In genomic region chr2:72185166-72185565, GRCh38 we compare ENCODE assay signal across 18 cellular contexts. TPM values are rescaled to one million over a fixed set of nuclear protein-coding genes. Genes with fewer than 3 reads are reported as not detected.
DNase-seq lines count a peak whose midpoint lies in the region; FAIRE-seq and TF ChIP-seq lines count a peak whose summit lies in the region.
"Had no signal": no experiment of that assay in that cellular context is flagged by ENCODE, and none has a peak within 500 bp of the region (broad histone marks: within the 10 kb centered on the region; RNA-seq: fewer than 3 reads in every experiment).

No MANE protein-coding gene starts in this region.

- BruUV-seq in endothelial cell of umbilical vein (replicated peaks; lab: Mats Ljungman, UMichigan), result no TSS peak

- peak; percentile 15 to 41 for DNase-seq in SJCRH30
- peak; percentile 72 for DNase-seq in endothelial cell of umbilical vein (ENCODE audit: low read depth, low spot score)
- peak; percentile 43 for DNase-seq in fibroblast of the aortic adventitia (ENCODE audit: low read depth)
- DNase-seq in osteoblast (ENCODE audit: insufficient read length, low spot score, missing footprints), result peak; percentile 17
- DNase-seq in spleen, result no peak
- DNase-seq in globus pallidus (ENCODE audit: low spot score), result no peak
- DNase-seq in DMS53 treated with DMSO at 0.1 percent for 48 hours (lab: John Stamatoyannopoulos, UW; ENCODE audit: unreplicated experiment), result no peak
- DNase-seq: AML-193; CD4-positive, alpha-beta T cell; DMS153; DMS79 treated with DMSO at 0.1 percent for 48 hours; GF-D8; H9 had no signal

- H3K9me1 ChIP-seq in endothelial cell of umbilical vein (replicated peaks; ENCODE audit: control insufficient read depth, extremely low read depth, insufficient read depth, low read length), result no peaks in the 10 kb centered on the region

- H3K27me3 ChIP-seq in SJCRH30 (no peaks in the 10 kb centered on the region), endothelial cell of umbilical vein (ENCODE audit: control insufficient read depth in 2 of 2, insufficient read depth in 2 of 2, low read length in 2 of 2) (no peaks in the 10 kb centered on the region), osteoblast (ENCODE audit: insufficient read depth, low read length) (no peaks in the 10 kb centered on the region), spleen (replicated peaks in 1 of 7) (no peaks in the 10 kb centered on the region)

- H3K4me1 ChIP-seq in SJCRH30, result no peaks in the 10 kb centered on the region
- no peaks in the 10 kb centered on the region for H3K4me1 ChIP-seq in endothelial cell of umbilical vein (ENCODE audit: control insufficient read depth, extremely low read depth, insufficient read depth, low read length)
- H3K4me1 ChIP-seq in osteoblast (ENCODE audit: insufficient read depth, low read length), result no peaks in the 10 kb centered on the region
- H3K4me1 ChIP-seq in spleen, result no peaks in the 10 kb centered on the region

- H4K20me1 ChIP-seq in endothelial cell of umbilical vein (replicated peaks; ENCODE audit: control insufficient read depth, extremely low read depth, insufficient read depth, low read length) (no peaks in the 10 kb centered on the region), osteoblast (ENCODE audit: insufficient read depth, low read length) (no peaks in the 10 kb centered on the region)

- H2AFZ ChIP-seq in endothelial cell of umbilical vein (ENCODE audit: low read depth, low read length), result no peak overlapping the region
- no peak overlapping the region for H2AFZ ChIP-seq in osteoblast (ENCODE audit: low read length)

- H3K36me3 ChIP-seq in SJCRH30, result no peaks in the 10 kb centered on the region
- no peaks in the 10 kb centered on the region for H3K36me3 ChIP-seq in endothelial cell of umbilical vein (ENCODE audit: control insufficient read depth in 2 of 2, extremely low read depth in 1 of 2, insufficient read depth in 2 of 2, low read length in 2 of 2)
- no peaks in the 10 kb centered on the region for H3K36me3 ChIP-seq in osteoblast (ENCODE audit: insufficient read depth, low read length)
- H3K36me3 ChIP-seq in spleen, result peaks cover 0 to 14% (median 0%) of the 10 kb centered on the region in 6 donors

- no peak for TF ChIP-seq POLR2A in endothelial cell of umbilical vein (IDR thresholded peaks at IDR 0.05; ENCODE audit: low read depth, low read length)
- TF ChIP-seq POLR2A in spleen (IDR thresholded peaks at IDR 0.05), result no peak

- H3K4me2 ChIP-seq in endothelial cell of umbilical vein (ENCODE audit: insufficient read depth, low read length) (no peak overlapping the region), osteoblast (ENCODE audit: insufficient read depth, low read length) (no peak overlapping the region)
- H3K4me2 ChIP-seq: A549 had no signal

- no peaks in the 10 kb centered on the region for H3K79me2 ChIP-seq in endothelial cell of umbilical vein (ENCODE audit: control insufficient read depth, insufficient read depth, low read length)
- no peaks in the 10 kb centered on the region for H3K79me2 ChIP-seq in osteoblast (ENCODE audit: insufficient read depth, low read length)

- no peaks in the 10 kb centered on the region for H3K9me3 ChIP-seq in SJCRH30 (replicated peaks)
- H3K9me3 ChIP-seq in endothelial cell of umbilical vein (replicated peaks; ENCODE audit: control insufficient read depth, insufficient read depth, low read length), result no peaks in the 10 kb centered on the region
- H3K9me3 ChIP-seq in osteoblast (ENCODE audit: low read depth, low read length), result no peaks in the 10 kb centered on the region
- peaks cover 0 to 17% (median 13%) of the 10 kb centered on the region in 8 donors for H3K9me3 ChIP-seq in spleen
- H3K9me3 ChIP-seq: A549 had no signal

- FAIRE-seq in endothelial cell of umbilical vein (lab: Jason Lieb, UNC), result no peak
- FAIRE-seq: A549, H1, HepG2 had no signal

- CTCF ChIA-PET in endothelial cell of umbilical vein (lab: Charles Lee), result interaction anchor here (1.1 kb wide), 1 partner anchor 9 kb away, joined by 3 read pairs; no protein-coding TSS in a partner anchor

- dilution Hi-C loops in endothelial cell of umbilical vein (cut with MboI; ENCODE audit: extremely low pct_ligation_motif_present, low sequenced_read_pairs), result no loop called here

- H3K27ac ChIP-seq in SJCRH30 (no peak overlapping the region), endothelial cell of umbilical vein (ENCODE audit: insufficient read depth, low read depth, low read length) (no peak overlapping the region), osteoblast (ENCODE audit: low read depth, low read length) (no peak overlapping the region), spleen (no peak overlapping the region)
- H3K27ac ChIP-seq: A549, C4-2B had no signal

- intact Hi-C loops in endothelial cell of umbilical vein (cut with micrococcal nuclease), result no loop called here
- intact Hi-C loops in spleen (cut with DNase I; ENCODE audit: low total_unique reads), result no loop called here

- H3K4me3 ChIP-seq in SJCRH30, result no peak overlapping the region
- H3K4me3 ChIP-seq in endothelial cell of umbilical vein (replicated peaks in 1 of 3; ENCODE audit: insufficient read depth in 1 of 3, low read depth in 1 of 3, low read length in 3 of 3), result no peak overlapping the region
- H3K4me3 ChIP-seq in fibroblast of the aortic adventitia (ENCODE audit: low read depth, low read length), result no peak overlapping the region
- no peak overlapping the region for H3K4me3 ChIP-seq in osteoblast (ENCODE audit: insufficient read depth, low read length)
- H3K4me3 ChIP-seq in spleen, result no peak overlapping the region
- H3K4me3 ChIP-seq: A549 had no signal

- POLR2A ChIA-PET in endothelial cell of umbilical vein (lab: Charles Lee), result no interaction called here

- TF ChIP-seq CTCF in endothelial cell of umbilical vein (IDR thresholded peaks at IDR 0.05; ENCODE audit: extremely low read depth in 1 of 2, insufficient read depth in 1 of 2, low read depth in 1 of 2, low read length in 2 of 2) (no peak), fibroblast of the aortic adventitia (IDR thresholded peaks at IDR 0.05; ENCODE audit: insufficient read depth, low read length) (no peak), osteoblast (IDR thresholded peaks at IDR 0.05; ENCODE audit: extremely low read depth, low read depth, low read length) (no peak), spleen (IDR thresholded peaks at IDR 0.05 in 8 of 11, conservative IDR thresholded peaks at IDR 0.05 in 3 of 11) (no peak)

- no peak overlapping the region for H3K9ac ChIP-seq in endothelial cell of umbilical vein (replicated peaks; ENCODE audit: extremely low read depth, insufficient read depth, low read length)

TF ChIP-seq in endothelial cell of umbilical vein, 7 proteins besides CTCF, POLR2A, EP300 and RAD21:
- TF ChIP-seq JUN (IDR thresholded peaks at IDR 0.05; ENCODE audit: borderline replicate concordance, insufficient read depth, insufficient read length, low read depth), result no peak
- no peak for TF ChIP-seq GATA2 (IDR thresholded peaks at IDR 0.05; ENCODE audit: insufficient read depth, insufficient read length, low read depth, low read length)
- TF ChIP-seq FOS (IDR thresholded peaks at IDR 0.05; ENCODE audit: borderline replicate concordance, insufficient read depth, low read length), result no peak
- no peak for TF ChIP-seq MYC (IDR thresholded peaks at IDR 0.05; ENCODE audit: low read depth, low read length)
- TF ChIP-seq MAX (IDR thresholded peaks at IDR 0.05; ENCODE audit: insufficient read depth, insufficient read length), result no peak
- no peak for TF ChIP-seq POLR2AphosphoS5 (IDR thresholded peaks at IDR 0.05; ENCODE audit: insufficient read depth, low read depth, low read length)
- TF ChIP-seq EZH2 (IDR thresholded peaks at IDR 0.05; ENCODE audit: borderline replicate concordance, low read depth, low read length, severe bottlenecking), result no peak

RNA-seq across cellular contexts. Expression of gene CYP26B1, which starts 37.5 kb away (rescaled TPM):
- 9.7 and 11.3 TPM in 2 replicates for total RNA-seq in SJCRH30 (2014; rRNA removed; shearing (Covaris generic))
- 0.76 and 1.1 TPM in 2 replicates for total RNA-seq in endothelial cell of umbilical vein
- 0.06 and 0.30 TPM in 2 replicates for polyA plus RNA-seq in endothelial cell of umbilical vein
- polyA plus RNA-seq in endothelial cell of umbilical vein (2011; cell fraction: cytosol; rRNA removed), result 0.35 and 0.63 TPM in 2 replicates
- 1.3 and 1.4 TPM in 2 replicates for polyA plus RNA-seq in endothelial cell of umbilical vein (2011; cell fraction: nucleus; rRNA removed)
- 1.1 and 2.4 TPM in 2 replicates for polyA plus RNA-seq in endothelial cell of umbilical vein (2012)
- 0.28 and 0.34 TPM in 2 replicates for polyA minus RNA-seq in endothelial cell of umbilical vein
- polyA minus RNA-seq in endothelial cell of umbilical vein (2011; cell fraction: cytosol; rRNA and poly(A)+ RNA removed), result 3.9 TPM
- polyA minus RNA-seq in endothelial cell of umbilical vein (2011; cell fraction: nucleus; rRNA and poly(A)+ RNA removed), result 0.58 and 1.3 TPM in 2 replicates
- 2.5 and 8.6 TPM in 2 replicates for total RNA-seq in fibroblast of the aortic adventitia (ENCODE audit: low replicate concordance)
- total RNA-seq in osteoblast, result under 0.01 TPM in 2 replicates
- 10 to 100 TPM in 3 of 7 donors, 1 to 10 TPM in 4; 2.3 to 11.4 (median 6.7) TPM for total RNA-seq in spleen
- polyA plus RNA-seq in spleen, result 1 to 10 TPM in 2 of 3 donors, under 1 TPM in 1; 0.87 to 2.1 (median 1.5) TPM
- polyA plus RNA-seq: IgD-negative memory B cell had no signal

Comparison
In these comparisons a context has a peak if more than half of its experiments do, and no peak if none do; other contexts are left out.
1. DNase-seq: peak in SJCRH30 (2 of 2), endothelial cell of umbilical vein (single experiment), fibroblast of the aortic adventitia (single experiment) and osteoblast (single experiment); none in spleen (single experiment), globus pallidus (single experiment) and DMS53 treated with DMSO at 0.1 percent for 48 hours (single experiment).